ENCODE assay signal across 8 cellular contexts in genomic region chr1:67766117-67766978, GRCh38.
DNase-seq lines count a peak whose midpoint lies in the region; ATAC-seq, FAIRE-seq and TF ChIP-seq lines count a peak whose summit lies in the region.

No MANE protein-coding gene starts in this region.

- TF ChIP-seq POLR2A in gastroesophageal sphincter (IDR thresholded peaks at IDR 0.05) = no peak

- no peaks in the 10 kb centered on the region for H3K9me3 ChIP-seq in gastroesophageal sphincter

- peaks cover 34% of the 10 kb centered on the region for H3K27me3 Mint-ChIP-seq in activated T-helper 1 cell treated with anti-CD3 and anti-CD28 coated beads, Interleukin-12 subunit alpha, Interleukin-12 subunit beta, Interleukin-2, Interleukin-4 antibody, amounts not matched to agents 30 ng/mL and 10 ng/mL and 1 ng/mL, durations not matched to agents 14 hours and 24 hours and 36 hours (ENCODE audit: insufficient read depth)

- peak; percentile 63 for FAIRE-seq in G401.6 (lab: Jason Lieb, UNC)

- no peak overlapping the region for H3K4me3 Mint-ChIP-seq in activated T-helper 1 cell treated with anti-CD3 and anti-CD28 coated beads, Interleukin-12 subunit alpha, Interleukin-12 subunit beta, Interleukin-2, Interleukin-4 antibody, amounts not matched to agents 30 ng/mL and 10 ng/mL and 1 ng/mL, durations not matched to agents 14 hours and 24 hours and 36 hours

- intact Hi-C loops in activated T-helper 1 cell treated with anti-CD3 and anti-CD28 coated beads, Interleukin-12 subunit alpha, Interleukin-12 subunit beta, Interleukin-2, Interleukin-4 antibody, amounts not matched to agents 30 ng/mL and 10 ng/mL and 1 ng/mL, durations not matched to agents 14 hours and 24 hours and 36 hours (cut with micrococcal nuclease) = loop anchor here (1.0 to 10.0 kb wide), 5 partner anchors 66 to 1971 kb away; partner anchors contain the start of gene GNG12

- ATAC-seq in HG02642 (IDR thresholded peaks at IDR 0.05; ENCODE audit: poor library complexity, unreplicated experiment) (peak; percentile 43), gastroesophageal sphincter (peak; percentile 53), HG03457 (IDR thresholded peaks at IDR 0.05; ENCODE audit: unreplicated experiment) (no peak)

- peaks cover 0 to 65% (median 0%) of the 10 kb centered on the region in 3 donors for H3K4me1 ChIP-seq in gastroesophageal sphincter

- no peaks in the 10 kb centered on the region for H3K36me3 ChIP-seq in gastroesophageal sphincter

- H3K9me3 Mint-ChIP-seq in activated T-helper 1 cell treated with anti-CD3 and anti-CD28 coated beads, Interleukin-12 subunit alpha, Interleukin-12 subunit beta, Interleukin-2, Interleukin-4 antibody, amounts not matched to agents 30 ng/mL and 10 ng/mL and 1 ng/mL, durations not matched to agents 14 hours and 24 hours and 36 hours = no peaks in the 10 kb centered on the region

- no peak for TF ChIP-seq EP300 in gastroesophageal sphincter (IDR thresholded peaks at IDR 0.05)

- H3K27me3 ChIP-seq in gastroesophageal sphincter = no peaks in the 10 kb centered on the region

- H3K36me3 Mint-ChIP-seq in activated T-helper 1 cell treated with anti-CD3 and anti-CD28 coated beads, Interleukin-12 subunit alpha, Interleukin-12 subunit beta, Interleukin-2, Interleukin-4 antibody, amounts not matched to agents 30 ng/mL and 10 ng/mL and 1 ng/mL, durations not matched to agents 14 hours and 24 hours and 36 hours (ENCODE audit: low read depth) = no peaks in the 10 kb centered on the region

- H3K4me3 ChIP-seq in gastroesophageal sphincter = peak overlapping the region; percentile 23 to 32

- peak; percentile 77 to 86 (median 83) for TF ChIP-seq CTCF in gastroesophageal sphincter (IDR thresholded peaks at IDR 0.05)

- peaks cover 27% of the 10 kb centered on the region for H3K4me1 Mint-ChIP-seq in activated T-helper 1 cell treated with anti-CD3 and anti-CD28 coated beads, Interleukin-12 subunit alpha, Interleukin-12 subunit beta, Interleukin-2, Interleukin-4 antibody, amounts not matched to agents 30 ng/mL and 10 ng/mL and 1 ng/mL, durations not matched to agents 14 hours and 24 hours and 36 hours (ENCODE audit: low read depth)

- DNase-seq in NCI-H82 (lab: John Stamatoyannopoulos, UW) (peak; percentile 80), non-pigmented ciliary epithelial cell (ENCODE audit: low read depth) (peak; percentile 77)
- peak; percentile 57 to 60 for DNase-seq in activated T-cell treated with anti-CD3 and anti-CD28 coated beads, Interleukin-2, amount 50 U/mL, for 48 hours
- no peak for DNase-seq in activated T-helper 1 cell treated with anti-CD3 and anti-CD28 coated beads, Interleukin-12 subunit alpha, Interleukin-12 subunit beta, Interleukin-2, Interleukin-4 antibody, amounts not matched to agents 30 ng/mL and 10 ng/mL and 1 ng/mL, durations not matched to agents 14 hours and 24 hours and 36 hours (ENCODE audit: low spot score)

- H3K27ac ChIP-seq in gastroesophageal sphincter = peak overlapping the region in 3 of 4 donors; percentile 49 to 68 (median 61)

- H3K27ac Mint-ChIP-seq in activated T-helper 1 cell treated with anti-CD3 and anti-CD28 coated beads, Interleukin-12 subunit alpha, Interleukin-12 subunit beta, Interleukin-2, Interleukin-4 antibody, amounts not matched to agents 30 ng/mL and 10 ng/mL and 1 ng/mL, durations not matched to agents 14 hours and 24 hours and 36 hours = no peak overlapping the region

- WGBS in gastroesophageal sphincter (ENCODE audit: low coverage in 1 of 2), 2 donors = 1 to 9% methylated on average over 12 of the region's 17 CpGs
